16 cellular contexts compared by ENCODE assay signal in the genomic region with DNA sequence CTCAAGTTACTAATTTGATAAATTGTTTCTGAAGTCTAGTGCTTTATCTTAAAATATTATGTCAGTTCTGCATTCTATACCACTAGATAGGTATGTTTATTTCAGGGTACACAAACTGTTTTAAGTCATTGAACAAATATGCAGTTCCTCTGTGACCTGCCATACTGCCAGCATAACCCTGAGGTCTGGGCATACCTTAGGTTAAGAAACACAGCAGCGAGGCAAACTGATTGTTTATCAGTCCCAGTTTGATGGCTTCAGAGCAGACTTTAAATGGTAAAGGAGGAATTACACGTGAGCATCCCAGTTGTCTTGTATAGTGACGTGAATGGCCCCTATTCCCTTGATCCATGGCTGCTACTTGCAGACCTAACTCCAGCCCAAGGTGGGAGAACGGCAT.
DNase-seq lines count a peak whose midpoint lies in the region; ATAC-seq, FAIRE-seq and TF ChIP-seq lines count a peak whose summit lies in the region.
"Had no signal": no experiment of that assay in that cellular context is flagged by ENCODE, and none has a peak within 500 bp of the region (broad histone marks: within the 10 kb centered on the region; RNA-seq: fewer than 3 reads in every experiment).

No MANE protein-coding gene starts in this region.

- H3K79me2 ChIP-seq in SK-N-SH (ENCODE audit: insufficient read depth), result no peaks in the 10 kb centered on the region

- TF ChIP-seq RAD21 in SK-N-SH (IDR thresholded peaks at IDR 0.05; ENCODE audit: low read length), result no peak

- CTCF ChIA-PET in SK-N-SH (lab: Yijun Ruan, JAX), result interaction anchor here (1.0 kb wide), 1 partner anchor 8 kb away, joined by 3 read pairs; no protein-coding TSS in a partner anchor

- no peaks in the 10 kb centered on the region for H4K20me1 ChIP-seq in SK-N-SH (ENCODE audit: insufficient read depth)
- H4K20me1 ChIP-seq: BLaER1 treated with 17β-estradiol and CSF1 and Interleukin-3, amounts not matched to agents 10 nM and 100 nM had no signal

- no peak overlapping the region for H2BK120ac ChIP-seq in mesenchymal stem cell (ENCODE audit: low read depth, low read length)

- H3K4me2 ChIP-seq in SK-N-SH (no peak overlapping the region), mesenchymal stem cell (ENCODE audit: low read length, poor library complexity, severe bottlenecking) (no peak overlapping the region)
- H3K4me2 ChIP-seq: BLaER1 treated with 17β-estradiol and CSF1 and Interleukin-3, amounts not matched to agents 10 nM and 100 nM had no signal

- intact Hi-C loops in body of pancreas (cut with DNase I), result no loop called here

- no peak overlapping the region for H3K9ac ChIP-seq in SK-N-SH
- no peak overlapping the region for H3K9ac ChIP-seq in mesenchymal stem cell (ENCODE audit: low read length)
- H3K9ac ChIP-seq: BLaER1 treated with 17β-estradiol and CSF1 and Interleukin-3, amounts not matched to agents 10 nM and 100 nM; GM23248 had no signal

- no peak for DNase-seq in HTR-8/SVneo (ENCODE audit: insufficient read length, low spot score)
- DNase-seq in SK-N-SH, result no peak
- DNase-seq in mesenchymal stem cell, result no peak
- DNase-seq in midbrain (lab: John Stamatoyannopoulos, UW), result no peak
- no peak for DNase-seq in T-helper 9 cell
- no peak for DNase-seq in substantia nigra (lab: John Stamatoyannopoulos, UW)
- DNase-seq in body of pancreas, result no peak
- DNase-seq: Calu3; CD8-positive, alpha-beta T cell; DMS79 treated with DMSO at 0.1 percent for 48 hours; GM23248; HCEC 1CT had no signal

- H3K4me3 ChIP-seq in SK-N-SH (ENCODE audit: low read depth in 2 of 2, low read length in 1 of 2) (no peak overlapping the region), mesenchymal stem cell (ENCODE audit: insufficient read depth in 1 of 2, low read depth in 1 of 2, low read length in 2 of 2) (no peak overlapping the region), body of pancreas (no peak overlapping the region)
- H3K4me3 ChIP-seq: BLaER1 treated with 17β-estradiol and CSF1 and Interleukin-3, amounts not matched to agents 10 nM and 100 nM; GM12878; GM23248 had no signal

- H3K9me3 ChIP-seq in SK-N-SH (no peaks in the 10 kb centered on the region), mesenchymal stem cell (ENCODE audit: control insufficient read depth, low read length) (no peaks in the 10 kb centered on the region), body of pancreas (no peaks in the 10 kb centered on the region)
- H3K9me3 ChIP-seq: BLaER1 treated with 17β-estradiol and CSF1 and Interleukin-3, amounts not matched to agents 10 nM and 100 nM had no signal

- H3K23ac ChIP-seq in mesenchymal stem cell (ENCODE audit: low read length in 2 of 2), result no peak overlapping the region

- TF ChIP-seq CTCF in SK-N-SH (IDR thresholded peaks at IDR 0.05) (no peak), body of pancreas (IDR thresholded peaks at IDR 0.05) (no peak)

- H3K4me1 ChIP-seq in SK-N-SH (ENCODE audit: control insufficient read depth in 1 of 2, insufficient read depth in 2 of 2, low read depth in 1 of 2, low read length in 1 of 2) (peaks cover 3 to 21% of the 10 kb centered on the region in 2 experiments; a peak in 3 of 4 replicates), mesenchymal stem cell (ENCODE audit: control insufficient read depth, insufficient read depth, low read depth, low read length) (no peaks in the 10 kb centered on the region), body of pancreas (no peaks in the 10 kb centered on the region)
- H3K4me1 ChIP-seq: BLaER1 treated with 17β-estradiol and CSF1 and Interleukin-3, amounts not matched to agents 10 nM and 100 nM had no signal

- no peak for ATAC-seq in body of pancreas
- ATAC-seq: CD8-positive, alpha-beta T cell; GM12878 had no signal

- WGBS in SK-N-SH (ENCODE audit: low lambda C conversion rate), result 64% methylated on average over 4 of the region's 4 CpGs
- WGBS in mesenchymal stem cell, result 41% methylated on average over 4 of the region's 4 CpGs
- 47 to 65% methylated on average over 4 of the region's 4 CpGs for WGBS in body of pancreas, 2 donors

- H2BK5ac ChIP-seq in mesenchymal stem cell (ENCODE audit: low read depth, low read length, poor library complexity, severe bottlenecking), result no peak overlapping the region

- no peak overlapping the region for H4K91ac ChIP-seq in mesenchymal stem cell (ENCODE audit: low read length)

- no peak overlapping the region for H2BK12ac ChIP-seq in mesenchymal stem cell (ENCODE audit: low read length in 2 of 2)

- H3K27ac ChIP-seq in SK-N-SH (ENCODE audit: low read depth in 2 of 2, low read length in 1 of 2) (peak overlapping the region; percentile 34 to 90; a peak in 3 of 4 replicates), mesenchymal stem cell (ENCODE audit: low read length, poor library complexity, severe bottlenecking) (no peak overlapping the region), substantia nigra (ENCODE audit: low read depth, low read length, poor library complexity, severe bottlenecking) (no peak overlapping the region), body of pancreas (no peak overlapping the region)
- H3K27ac ChIP-seq: BLaER1 treated with 17β-estradiol and CSF1 and Interleukin-3, amounts not matched to agents 10 nM and 100 nM; GM23248; HL-60 had no signal

- TF ChIP-seq EP300 in SK-N-SH (IDR thresholded peaks at IDR 0.05; ENCODE audit: borderline replicate concordance in 1 of 2, low read depth in 1 of 2, low read length in 1 of 2), result 0 out of 4 replicates have a peak, but pooled peaks of 1 of the 2 experiments have one; percentile 12

- H3K18ac ChIP-seq in mesenchymal stem cell (ENCODE audit: low read depth in 1 of 2, low read length in 2 of 2), result peak overlapping the region in 1 of 2 experiments; percentile 87

- H3K27me3 ChIP-seq in SK-N-SH (ENCODE audit: insufficient read depth) (no peaks in the 10 kb centered on the region), mesenchymal stem cell (ENCODE audit: control insufficient read depth in 1 of 2, insufficient read depth in 1 of 2, low read length in 2 of 2) (no peaks in the 10 kb centered on the region), body of pancreas (no peaks in the 10 kb centered on the region)
- H3K27me3 ChIP-seq: BLaER1 treated with 17β-estradiol and CSF1 and Interleukin-3, amounts not matched to agents 10 nM and 100 nM had no signal

- no peak overlapping the region for H2AK5ac ChIP-seq in mesenchymal stem cell (ENCODE audit: low read length, severe bottlenecking)

- peaks cover 8% of the 10 kb centered on the region for H3F3A ChIP-seq in SK-N-SH (replicated peaks; ENCODE audit: insufficient read depth)

- peak overlapping the region in 1 of 2 experiments; percentile 58 for H3K4ac ChIP-seq in mesenchymal stem cell (ENCODE audit: low read depth in 1 of 2, low read length in 2 of 2)

- H3K79me1 ChIP-seq in mesenchymal stem cell (replicated peaks; ENCODE audit: low read length, poor library complexity, severe bottlenecking), result no peaks in the 10 kb centered on the region

- peak overlapping the region; percentile 89 for H4K8ac ChIP-seq in mesenchymal stem cell (ENCODE audit: low read length)

- H3K36me3 ChIP-seq in SK-N-SH (replicated peaks in 1 of 2; ENCODE audit: control insufficient read depth in 1 of 2, insufficient read depth in 2 of 2, low read length in 1 of 2), result no peaks in the 10 kb centered on the region
- no peaks in the 10 kb centered on the region for H3K36me3 ChIP-seq in mesenchymal stem cell (ENCODE audit: control insufficient read depth in 1 of 2, insufficient read depth in 2 of 2, low read depth in 1 of 2, low read length in 2 of 2)
- H3K36me3 ChIP-seq in body of pancreas (replicated peaks in 1 of 2; ENCODE audit: insufficient read depth in 1 of 2, low read depth in 2 of 2), result no peaks in the 10 kb centered on the region
- H3K36me3 ChIP-seq: BLaER1 treated with 17β-estradiol and CSF1 and Interleukin-3, amounts not matched to agents 10 nM and 100 nM had no signal

- POLR2A ChIA-PET in SK-N-SH (lab: Yijun Ruan, JAX), result no interaction called here

- H2BK15ac ChIP-seq in mesenchymal stem cell (ENCODE audit: low read depth, poor library complexity, severe bottlenecking), result no peak overlapping the region

- no peak overlapping the region for H3K14ac ChIP-seq in mesenchymal stem cell (ENCODE audit: low read length in 2 of 2)

- peak; percentile 57 for FAIRE-seq in HTR-8/SVneo (lab: Jason Lieb, UNC)
- FAIRE-seq: GM12878, GM19239 had no signal

- TF ChIP-seq POLR2A in body of pancreas (IDR thresholded peaks at IDR 0.05), result no peak

- H2AFZ ChIP-seq in SK-N-SH (ENCODE audit: low read depth), result no peak overlapping the region; the same call in 1 of the 2 replicates
- H2AFZ ChIP-seq in mesenchymal stem cell (ENCODE audit: low read depth, low read length), result no peak overlapping the region
- H2AFZ ChIP-seq: GM23248 had no signal

- no peaks in the 10 kb centered on the region for H3K9me2 ChIP-seq in SK-N-SH

TF ChIP-seq in SK-N-SH, 30 proteins besides CTCF, POLR2A, EP300 and RAD21:
- TF ChIP-seq RFX5 (IDR thresholded peaks at IDR 0.05; ENCODE audit: low read length), result no peak
- TF ChIP-seq JUND (IDR thresholded peaks at IDR 0.05), result peak; percentile 34; the same call in 1 of the 2 replicates
- no peak for TF ChIP-seq NFIC (IDR thresholded peaks at IDR 0.05; ENCODE audit: borderline replicate concordance)
- no peak for TF ChIP-seq ELF1 (IDR thresholded peaks at IDR 0.05)
- TF ChIP-seq, protein P1, sequence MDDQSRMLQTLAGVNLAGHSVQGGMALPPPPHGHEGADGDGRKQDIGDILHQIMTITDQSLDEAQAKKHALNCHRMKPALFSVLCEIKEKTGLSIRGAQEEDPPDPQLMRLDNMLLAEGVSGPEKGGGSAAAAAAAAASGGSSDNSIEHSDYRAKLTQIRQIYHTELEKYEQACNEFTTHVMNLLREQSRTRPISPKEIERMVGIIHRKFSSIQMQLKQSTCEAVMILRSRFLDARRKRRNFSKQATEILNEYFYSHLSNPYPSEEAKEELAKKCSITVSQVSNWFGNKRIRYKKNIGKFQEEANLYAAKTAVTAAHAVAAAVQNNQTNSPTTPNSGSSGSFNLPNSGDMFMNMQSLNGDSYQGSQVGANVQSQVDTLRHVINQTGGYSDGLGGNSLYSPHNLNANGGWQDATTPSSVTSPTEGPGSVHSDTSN (IDR thresholded peaks at IDR 0.05), result peak; percentile 39; the same call in 1 of the 2 replicates
- TF ChIP-seq RXRA (IDR thresholded peaks at IDR 0.05; ENCODE audit: borderline replicate concordance, low read depth), result 0 out of 2 replicates have a peak, but pooled peaks have one; percentile 45
- no peak for TF ChIP-seq GATA2 (CRISPR knock-in tag; IDR thresholded peaks at IDR 0.05)
TF ChIP-seq in SK-N-SH: peak in this region for 3.

Comparison
In these comparisons a context has a peak if more than half of its experiments do, and no peak if none do; other contexts are left out.
1. H3K27ac ChIP-seq: peak in SK-N-SH (2 of 2); none in mesenchymal stem cell (single experiment), substantia nigra (single experiment) and body of pancreas (0 of 4).